ENCODE assay signal across 22 cellular contexts in genomic region chr12:32989705-32990104, GRCh38.
"Had no signal": no experiment of that assay in that cellular context is flagged by ENCODE, and none has a peak within 500 bp of the region (broad histone marks: within the 10 kb centered on the region; RNA-seq: fewer than 3 reads in every experiment).

No MANE protein-coding gene starts in this region.

- H3K4me1 ChIP-seq: parathyroid adenoma, stomach, transverse colon, vagina had no signal

- H3K79me2 ChIP-seq: parathyroid adenoma had no signal

- H3K36me3 Mint-ChIP-seq: activated naive CD8-positive, alpha-beta T cell treated with anti-CD3 and anti-CD28 coated beads for 36 hours; stimulated activated memory B cell treated with anti-CD40 and anti-IgM and Interleukin-4, amounts not matched to agents 10 μg/mL and 1 μg/mL and 100 μg/mL, for 72 hours had no signal

- H3K27ac ChIP-seq: coronary artery, parathyroid adenoma, stomach, transverse colon, vagina, WERI-Rb-1 had no signal

- H3K27me3 ChIP-seq: transverse colon, vagina had no signal

- H3K9me3 ChIP-seq: stomach, transverse colon, vagina had no signal

- H3K27me3 Mint-ChIP-seq: stimulated activated memory B cell treated with anti-CD40 and anti-IgM and Interleukin-4, amounts not matched to agents 10 μg/mL and 1 μg/mL and 100 μg/mL, for 72 hours had no signal

- H3K4me3 ChIP-seq: coronary artery, stomach, transverse colon, vagina had no signal

- H3K4me3 Mint-ChIP-seq: activated naive CD8-positive, alpha-beta T cell treated with anti-CD3 and anti-CD28 coated beads for 36 hours; endodermal cell; nephron progenitor cell; stimulated activated memory B cell treated with anti-CD40 and anti-IgM and Interleukin-4, amounts not matched to agents 10 μg/mL and 1 μg/mL and 100 μg/mL, for 72 hours had no signal

- DNase-seq: activated CD8-positive, alpha-beta memory T cell treated with anti-CD3 and anti-CD28 coated beads for 24 hours; activated naive CD4-positive, alpha-beta T cell treated with Interleukin-2 at 50 U/mL for 16 hours; activated naive CD8-positive, alpha-beta T cell treated with anti-CD3 and anti-CD28 coated beads for 36 hours; activated T-cell treated with anti-CD3 and anti-CD28 coated beads, Interleukin-2, amount 50 U/mL, for 48 hours; amniotic stem cell; cerebellar nuclear complex; endodermal cell; foreskin melanocyte; hippocampal formation; left cardiac atrium; nephron progenitor cell; small intestine; stimulated activated CD4-positive, alpha-beta T cell treated with anti-CD3 and anti-CD28 coated beads, Interleukin-15, amount 100 ng/mL, for 24 hours; stomach; T-helper 1 cell; transverse colon; WERI-Rb-1 had no signal

- ATAC-seq: left cardiac atrium; sciatic nerve; stimulated activated memory B cell treated with anti-CD40 and anti-IgM and Interleukin-4, amounts not matched to agents 10 μg/mL and 1 μg/mL and 100 μg/mL, for 72 hours had no signal

- H3K9ac ChIP-seq: parathyroid adenoma had no signal

- H3K4me1 Mint-ChIP-seq: activated naive CD8-positive, alpha-beta T cell treated with anti-CD3 and anti-CD28 coated beads for 36 hours; stimulated activated memory B cell treated with anti-CD40 and anti-IgM and Interleukin-4, amounts not matched to agents 10 μg/mL and 1 μg/mL and 100 μg/mL, for 72 hours had no signal

- H3K27ac Mint-ChIP-seq: activated naive CD8-positive, alpha-beta T cell treated with anti-CD3 and anti-CD28 coated beads for 36 hours; endodermal cell; nephron progenitor cell; stimulated activated memory B cell treated with anti-CD40 and anti-IgM and Interleukin-4, amounts not matched to agents 10 μg/mL and 1 μg/mL and 100 μg/mL, for 72 hours had no signal

- H3K9me3 Mint-ChIP-seq: activated naive CD8-positive, alpha-beta T cell treated with anti-CD3 and anti-CD28 coated beads for 36 hours; nephron progenitor cell; stimulated activated memory B cell treated with anti-CD40 and anti-IgM and Interleukin-4, amounts not matched to agents 10 μg/mL and 1 μg/mL and 100 μg/mL, for 72 hours had no signal

- H3K36me3 ChIP-seq: stomach, transverse colon, vagina, WERI-Rb-1 had no signal
